In genomic region chr11:58616594-58616993, GRCh38 we compare ENCODE assay signal across 11 cellular contexts. TPM values are rescaled to one million over a fixed set of nuclear protein-coding genes. Genes with fewer than 3 reads are reported as not detected.
DNase-seq lines count a peak whose midpoint lies in the region; TF ChIP-seq lines count a peak whose summit lies in the region.
"Had no signal": no experiment of that assay in that cellular context is flagged by ENCODE, and none has a peak within 500 bp of the region (broad histone marks: within the 10 kb centered on the region; RNA-seq: fewer than 3 reads in every experiment).

No MANE protein-coding gene starts in this region.

- DNase-seq in GM23248 = peak; percentile 92
- peak; percentile 69 for DNase-seq in SW480 (ENCODE audit: low spot score)
- peak; percentile 52 for DNase-seq in glomerular visceral epithelial cell (ENCODE audit: extremely low spot score)
- peak; percentile 60 for DNase-seq in skeletal muscle cell (ENCODE audit: low read depth)
- DNase-seq in activated CD4-positive, alpha-beta T cell treated with anti-CD3 and anti-CD28 coated beads for 48 hours = no peak
- DNase-seq in activated effector memory CD4-positive, alpha-beta T cell treated with anti-CD3 and anti-CD28 coated beads, Interleukin-2, amount 50 U/mL, for 16 hours = no peak
- DNase-seq in dorsolateral prefrontal cortex = no peak
- DNase-seq in NCI-H510A treated with DMSO at 0.1 percent for 48 hours (lab: John Stamatoyannopoulos, UW) = no peak
- DNase-seq: KG1, upper lobe of left lung had no signal

- no peaks in the 10 kb centered on the region for H3K9me2 ChIP-seq in GM23248 (ENCODE audit: insufficient read depth)

- peak overlapping the region; percentile 51 for H3K4me2 ChIP-seq in GM23248 (ENCODE audit: unreplicated experiment)

- in situ Hi-C loops in GM23248 (cut with MboI) = no loop called here

- 3% methylated on average over 4 of the region's 4 CpGs for WGBS in GM23248 (ENCODE audit: low coverage in 1 of 2, low lambda C conversion rate in 2 of 2, missing lambda C conversion rate in 2 of 2), 2 experiments

- H3K4me1 ChIP-seq in GM23248 (ENCODE audit: insufficient read depth) = peaks cover 31% of the 10 kb centered on the region
- H3K4me1 ChIP-seq: upper lobe of left lung had no signal

- no peaks in the 10 kb centered on the region for H4K20me1 ChIP-seq in GM23248 (ENCODE audit: insufficient read depth)

- peaks cover 82% of the 10 kb centered on the region for H3K36me3 ChIP-seq in GM23248 (ENCODE audit: low read depth)

- H2AFZ ChIP-seq in GM23248 = no peak overlapping the region

- peaks cover 80% of the 10 kb centered on the region for H3K79me2 ChIP-seq in GM23248 (ENCODE audit: insufficient read depth)

- no peaks in the 10 kb centered on the region for H3K9me3 ChIP-seq in GM23248 (ENCODE audit: low read depth)
- H3K9me3 ChIP-seq: upper lobe of left lung had no signal

- intact Hi-C loops in dorsolateral prefrontal cortex (cut with DNase I) = loop anchor here in 1 of 2 donors (5.0 kb wide), 1 partner anchor 39 kb away; the partner anchor contains the start of genes LPXN and ZFP91

- H3K4me3 ChIP-seq in GM23248 = no peak overlapping the region; the same call in 1 of the 2 replicates
- H3K4me3 ChIP-seq in skeletal muscle cell (ENCODE audit: low read depth, low read length) = no peak overlapping the region
- no peak overlapping the region for H3K4me3 ChIP-seq in dorsolateral prefrontal cortex
- H3K4me3 ChIP-seq: upper lobe of left lung had no signal

- no peak for TF ChIP-seq CTCF in dorsolateral prefrontal cortex (IDR thresholded peaks at IDR 0.05 in 54 of 56, conservative IDR thresholded peaks at IDR 0.05 in 2 of 56; ENCODE audit: low read depth in 1 of 56, partially characterized antibody in 56 of 56)

- peaks cover 50% of the 10 kb centered on the region for H3F3A ChIP-seq in GM23248 (ENCODE audit: insufficient read depth)

- H3K27ac ChIP-seq in GM23248 (peak overlapping the region; percentile 45), dorsolateral prefrontal cortex (peak overlapping the region in 24 of 59 donors; percentile 4 to 84 (median 31))
- H3K27ac ChIP-seq: VCaP had no signal

- no peaks in the 10 kb centered on the region for H3K27me3 ChIP-seq in GM23248 (replicated peaks; ENCODE audit: insufficient read depth)
- no peaks in the 10 kb centered on the region for H3K27me3 ChIP-seq in dorsolateral prefrontal cortex
- H3K27me3 ChIP-seq: upper lobe of left lung had no signal

- H3K9ac ChIP-seq in GM23248 = peak overlapping the region; percentile 21; the same call in 1 of the 2 replicates

RNA-seq across cellular contexts. Expression of gene CNTF, which starts 5.9 kb away (rescaled TPM):
- total RNA-seq in GM23248 (2014; rRNA removed; shearing (Covaris generic)) = 1.6 and 3.9 TPM in 2 replicates
- 0.23 and 0.46 TPM in 2 replicates for polyA plus RNA-seq in GM23248 (2016; fragmentation: Nextera tagmentation; extraction: Ambion mirVana)
- 100 to 1,000 TPM in 1 of 120 experiments, 1 to 10 TPM in 116, under 1 TPM in 2, not detected in 1; 0.87 to 298 (median 3.2) TPM for total RNA-seq in dorsolateral prefrontal cortex

RNA-seq across cellular contexts. Expression of gene ZFP91, which starts 37.7 kb away (rescaled TPM):
- total RNA-seq in GM23248 (2014; rRNA removed; shearing (Covaris generic)) = 58.8 and 59.0 TPM in 2 replicates
- polyA plus RNA-seq in GM23248 (2016; fragmentation: Nextera tagmentation; extraction: Ambion mirVana) = 20.8 and 21.4 TPM in 2 replicates
- total RNA-seq in dorsolateral prefrontal cortex = 10 to 100 TPM; 41.4 to 67.0 (median 53.2) TPM

RNA-seq across cellular contexts. Expression of gene LPXN, which starts 40.9 kb away (rescaled TPM):
- 164 and 169 TPM in 2 replicates for total RNA-seq in GM23248 (2014; rRNA removed; shearing (Covaris generic))
- polyA plus RNA-seq in GM23248 (2016; fragmentation: Nextera tagmentation; extraction: Ambion mirVana) = 134 and 139 TPM in 2 replicates
- 10 to 100 TPM in 117 of 120 experiments, 1 to 10 TPM in 3; 8.8 to 21.0 (median 14.8) TPM for total RNA-seq in dorsolateral prefrontal cortex

Comparison
In these comparisons a context has a peak if more than half of its experiments do, and no peak if none do; other contexts are left out.
1. DNase-seq: peak in GM23248 (single experiment), SW480 (single experiment), glomerular visceral epithelial cell (single experiment) and skeletal muscle cell (single experiment); none in activated CD4-positive, alpha-beta T cell treated with anti-CD3 and anti-CD28 coated beads for 48 hours (single experiment), activated effector memory CD4-positive, alpha-beta T cell treated with anti-CD3 and anti-CD28 coated beads, Interleukin-2, amount 50 U/mL, for 16 hours (single experiment), dorsolateral prefrontal cortex (0 of 10) and NCI-H510A treated with DMSO at 0.1 percent for 48 hours (single experiment).